ENCODE assay signal across 38 cellular contexts in genomic region chr1:46931151-46931550, GRCh38. TPM values are rescaled to one million over a fixed set of nuclear protein-coding genes. Genes with fewer than 3 reads are reported as not detected.
"Had no signal": no experiment of that assay in that cellular context is flagged by ENCODE, and none has a peak within 500 bp of the region (broad histone marks: within the 10 kb centered on the region; RNA-seq: fewer than 3 reads in every experiment).

No MANE protein-coding gene starts in this region.

- H3K36me3 Mint-ChIP-seq: activated CD4-positive, alpha-beta memory T cell treated with anti-CD3 and anti-CD28 coated beads for 36 hours; activated naive CD4-positive, alpha-beta T cell treated with anti-CD3 and anti-CD28 coated beads, Interleukin-2, amount 50 U/mL, for 24 hours; activated naive CD8-positive, alpha-beta T cell treated with anti-CD3 and anti-CD28 coated beads for 36 hours had no signal

- H3K9me3 Mint-ChIP-seq: activated B cell treated with CpG ODN at 0.5 μM for 24 hours; activated CD4-positive, alpha-beta memory T cell treated with anti-CD3 and anti-CD28 coated beads for 36 hours; activated CD4-positive, alpha-beta T cell treated with anti-CD3 and anti-CD28 coated beads, Interleukin-2, amount 10 ng/mL, durations not matched to agents 24 days and 14 days; activated CD8-positive, alpha-beta T cell treated with anti-CD3 and anti-CD28 coated beads for 36 hours; activated naive CD4-positive, alpha-beta T cell treated with anti-CD3 and anti-CD28 coated beads for 36 hours; activated naive CD4-positive, alpha-beta T cell treated with anti-CD3 and anti-CD28 coated beads, Interleukin-2, amount 50 U/mL, for 24 hours; activated naive CD8-positive, alpha-beta T cell treated with anti-CD3 and anti-CD28 coated beads for 36 hours; activated T-cell treated with anti-CD3 and anti-CD28 coated beads, Interleukin-2, amount 50 U/mL, for 4 hours; activated T-cell treated with anti-CD3 and anti-CD28 coated beads, Interleukin-2, amount 50 U/mL, for 72 hours; activated T-helper 1 cell treated with anti-CD3 and anti-CD28 coated beads, Interleukin-12 subunit alpha, Interleukin-12 subunit beta, Interleukin-2, Interleukin-4 antibody, amounts not matched to agents 30 ng/mL and 10 ng/mL and 1 ng/mL, durations not matched to agents 14 hours and 24 hours and 36 hours; activated T-helper 17 cell treated with anti-CD3 and anti-CD28 coated beads, Interleukin-2, amount 50 U/mL, for 72 hours; T-helper 1 cell treated with Interleukin-12 subunit alpha and Interleukin-12 subunit beta and Interleukin-4 antibody, amounts not matched to agents 30 μg/mL and 1 μg/mL, for 36 hours; T-helper 2 cell treated with Interferon-gamma antibody and Interleukin-4, amounts not matched to agents 5 μg/mL and 100 μg/mL, for 36 hours had no signal

- H3K4me3 ChIP-seq: adrenal gland, body of pancreas, breast epithelium had no signal

- H3K9me3 ChIP-seq: adrenal gland, body of pancreas, breast epithelium had no signal

- H3K4me1 Mint-ChIP-seq: activated B cell treated with CpG ODN at 0.5 μM for 24 hours; activated CD4-positive, alpha-beta T cell treated with anti-CD3 and anti-CD28 coated beads, Interleukin-2, amount 10 ng/mL, durations not matched to agents 24 days and 14 days; activated naive CD4-positive, alpha-beta T cell treated with anti-CD3 and anti-CD28 coated beads, Interleukin-2, amount 50 U/mL, for 24 hours; activated naive CD8-positive, alpha-beta T cell treated with anti-CD3 and anti-CD28 coated beads for 36 hours; activated T-helper 17 cell treated with anti-CD3 and anti-CD28 coated beads, Interleukin-2, amount 50 U/mL, for 72 hours had no signal

- H3K36me3 ChIP-seq: adrenal gland, brain microvascular endothelial cell, breast epithelium had no signal

- H3K4me3 Mint-ChIP-seq: activated B cell treated with CpG ODN at 0.5 μM for 24 hours; activated CD4-positive, alpha-beta memory T cell treated with anti-CD3 and anti-CD28 coated beads for 36 hours; activated CD4-positive, alpha-beta T cell treated with anti-CD3 and anti-CD28 coated beads, Interleukin-2, amount 10 ng/mL, durations not matched to agents 24 days and 14 days; activated CD8-positive, alpha-beta T cell treated with anti-CD3 and anti-CD28 coated beads for 36 hours; activated naive CD4-positive, alpha-beta T cell treated with anti-CD3 and anti-CD28 coated beads for 36 hours; activated naive CD4-positive, alpha-beta T cell treated with anti-CD3 and anti-CD28 coated beads, Interleukin-2, amount 50 U/mL, for 24 hours; activated naive CD8-positive, alpha-beta T cell treated with anti-CD3 and anti-CD28 coated beads for 36 hours; activated T-cell treated with anti-CD3 and anti-CD28 coated beads, Interleukin-2, amount 50 U/mL, for 4 hours; activated T-cell treated with anti-CD3 and anti-CD28 coated beads, Interleukin-2, amount 50 U/mL, for 72 hours; activated T-helper 1 cell treated with anti-CD3 and anti-CD28 coated beads, Interleukin-12 subunit alpha, Interleukin-12 subunit beta, Interleukin-2, Interleukin-4 antibody, amounts not matched to agents 30 ng/mL and 10 ng/mL and 1 ng/mL, durations not matched to agents 14 hours and 24 hours and 36 hours; activated T-helper 17 cell treated with anti-CD3 and anti-CD28 coated beads, Interleukin-2, amount 50 U/mL, for 72 hours; T-helper 1 cell treated with Interleukin-12 subunit alpha and Interleukin-12 subunit beta and Interleukin-4 antibody, amounts not matched to agents 30 μg/mL and 1 μg/mL, for 36 hours; T-helper 2 cell treated with Interferon-gamma antibody and Interleukin-4, amounts not matched to agents 5 μg/mL and 100 μg/mL, for 36 hours had no signal

- DNase-seq: activated B cell treated with CpG ODN at 0.5 μM for 24 hours; activated CD4-positive, alpha-beta memory T cell treated with anti-CD3 and anti-CD28 coated beads for 36 hours; activated CD4-positive, alpha-beta T cell treated with anti-CD3 and anti-CD28 coated beads for 4 hours; activated CD4-positive, alpha-beta T cell treated with anti-CD3 and anti-CD28 coated beads, Interleukin-2, amount 10 ng/mL, durations not matched to agents 24 days and 14 days; activated CD4-positive, alpha-beta T cell treated with anti-CD3 and anti-CD28 coated beads, Interleukin-2, amount 50 U/mL, for 1 hour; activated CD4-positive, alpha-beta T cell treated with anti-CD3 and anti-CD28 coated beads, Interleukin-2, amount 50 U/mL, for 4 hours; activated CD4-positive, CD25-positive, alpha-beta regulatory T cell treated with anti-CD3 and anti-CD28 coated beads, Interleukin-2, amount 50 U/mL, for 72 hours; activated CD8-positive, alpha-beta memory T cell treated with anti-CD3 and anti-CD28 coated beads, Interleukin-2, amount 50 U/mL, for 4 hours; activated CD8-positive, alpha-beta T cell treated with anti-CD3 and anti-CD28 coated beads for 36 hours; activated effector memory CD4-positive, alpha-beta T cell treated with anti-CD3 and anti-CD28 coated beads, Interleukin-2, amount 50 U/mL, for 16 hours; activated gamma-delta T cell treated with Interleukin-2 at 50 U/mL for 16 hours; activated naive CD4-positive, alpha-beta T cell; activated naive CD4-positive, alpha-beta T cell treated with anti-CD3 and anti-CD28 coated beads for 36 hours; activated naive CD8-positive, alpha-beta T cell treated with anti-CD3 and anti-CD28 coated beads for 36 hours; activated T-cell treated with anti-CD3 and anti-CD28 coated beads for 4 hours; activated T-cell treated with anti-CD3 and anti-CD28 coated beads, Interleukin-2, amount 50 U/mL, for 1 hour; activated T-cell treated with anti-CD3 and anti-CD28 coated beads, Interleukin-2, amount 50 U/mL, for 4 hours; activated T-cell treated with anti-CD3 and anti-CD28 coated beads, Interleukin-2, amount 50 U/mL, for 72 hours; adrenal gland; amniotic stem cell; aorta; body of pancreas; brain microvascular endothelial cell; central memory CD4-positive, alpha-beta T cell; T-helper 1 cell; T-helper 2 cell; T-helper 9 cell had no signal

- H3K27me3 ChIP-seq: adrenal gland, body of pancreas, brain microvascular endothelial cell, breast epithelium had no signal

- H3K27ac ChIP-seq: adrenal gland, body of pancreas, brain microvascular endothelial cell, breast epithelium, VCaP had no signal

- ATAC-seq: activated CD8-positive, alpha-beta T cell treated with anti-CD3 and anti-CD28 coated beads for 36 hours; activated T-cell treated with anti-CD3 and anti-CD28 coated beads, Interleukin-2, amount 50 U/mL, for 4 hours; activated T-cell treated with anti-CD3 and anti-CD28 coated beads, Interleukin-2, amount 50 U/mL, for 72 hours; activated T-helper 17 cell treated with anti-CD3 and anti-CD28 coated beads, Interleukin-2, amount 50 U/mL, for 72 hours; body of pancreas had no signal

- H3K4me1 ChIP-seq: adrenal gland, body of pancreas, breast epithelium had no signal

- H3K27ac Mint-ChIP-seq: activated B cell treated with CpG ODN at 0.5 μM for 24 hours; activated CD4-positive, alpha-beta memory T cell treated with anti-CD3 and anti-CD28 coated beads for 36 hours; activated CD4-positive, alpha-beta T cell treated with anti-CD3 and anti-CD28 coated beads, Interleukin-2, amount 10 ng/mL, durations not matched to agents 24 days and 14 days; activated CD8-positive, alpha-beta T cell treated with anti-CD3 and anti-CD28 coated beads for 36 hours; activated naive CD4-positive, alpha-beta T cell treated with anti-CD3 and anti-CD28 coated beads for 36 hours; activated naive CD4-positive, alpha-beta T cell treated with anti-CD3 and anti-CD28 coated beads, Interleukin-2, amount 50 U/mL, for 24 hours; activated naive CD8-positive, alpha-beta T cell treated with anti-CD3 and anti-CD28 coated beads for 36 hours; activated T-cell treated with anti-CD3 and anti-CD28 coated beads, Interleukin-2, amount 50 U/mL, for 72 hours; activated T-helper 1 cell treated with anti-CD3 and anti-CD28 coated beads, Interleukin-12 subunit alpha, Interleukin-12 subunit beta, Interleukin-2, Interleukin-4 antibody, amounts not matched to agents 30 ng/mL and 10 ng/mL and 1 ng/mL, durations not matched to agents 14 hours and 24 hours and 36 hours; activated T-helper 17 cell treated with anti-CD3 and anti-CD28 coated beads, Interleukin-2, amount 50 U/mL, for 72 hours; T-helper 1 cell treated with Interleukin-12 subunit alpha and Interleukin-12 subunit beta and Interleukin-4 antibody, amounts not matched to agents 30 μg/mL and 1 μg/mL, for 36 hours; T-helper 2 cell treated with Interferon-gamma antibody and Interleukin-4, amounts not matched to agents 5 μg/mL and 100 μg/mL, for 36 hours had no signal

- FAIRE-seq: astrocyte, TTC549 had no signal

RNA-seq across cellular contexts. Expression of gene CYP4A11, which starts 10.1 kb away (rescaled TPM):
- total RNA-seq: activated B cell treated with CpG ODN at 0.5 μM for 24 hours; activated CD4-positive, alpha-beta memory T cell treated with anti-CD3 and anti-CD28 coated beads for 36 hours; activated CD4-positive, alpha-beta T cell treated with anti-CD3 and anti-CD28 coated beads, Interleukin-2, amount 10 ng/mL, durations not matched to agents 24 days and 14 days; activated CD8-positive, alpha-beta memory T cell treated with anti-CD3 and anti-CD28 coated beads for 36 hours; activated CD8-positive, alpha-beta T cell treated with anti-CD3 and anti-CD28 coated beads for 36 hours; activated naive CD4-positive, alpha-beta T cell treated with anti-CD3 and anti-CD28 coated beads for 36 hours; activated naive CD8-positive, alpha-beta T cell treated with anti-CD3 and anti-CD28 coated beads for 36 hours; activated T-cell treated with anti-CD3 and anti-CD28 coated beads, Interleukin-2, amount 50 U/mL, for 72 hours; activated T-helper 1 cell treated with anti-CD3 and anti-CD28 coated beads, Interleukin-12 subunit alpha, Interleukin-12 subunit beta, Interleukin-2, Interleukin-4 antibody, amounts not matched to agents 30 ng/mL and 10 ng/mL and 1 ng/mL, durations not matched to agents 14 hours and 24 hours and 36 hours; activated T-helper 17 cell treated with anti-CD3 and anti-CD28 coated beads, Interleukin-2, amount 50 U/mL, for 72 hours; astrocyte; cardiac septum had no signal
